In the genomic region with DNA sequence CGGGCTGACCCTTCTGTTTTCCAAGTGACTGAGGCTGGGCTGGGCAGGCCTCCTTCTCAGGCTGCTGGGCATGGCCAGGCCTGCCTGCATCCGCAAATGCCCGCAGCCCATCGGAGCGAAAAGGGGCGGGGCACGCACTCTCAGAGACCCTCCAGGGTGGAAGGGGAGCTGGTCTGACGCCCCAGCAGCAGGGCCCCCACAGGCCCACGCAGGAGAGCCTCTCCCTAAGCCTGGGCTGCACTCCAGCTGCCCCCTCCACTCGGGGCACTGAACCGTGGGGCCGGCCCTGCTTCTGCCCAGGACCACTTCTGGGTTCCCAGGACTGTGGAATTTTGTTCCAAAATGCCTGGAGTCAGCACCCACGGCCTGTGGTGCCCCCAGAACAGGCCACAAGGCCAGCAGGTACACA, we compare ENCODE assay signal across 11 cellular contexts. TPM values are rescaled to one million over a fixed set of nuclear protein-coding genes. Genes with fewer than 3 reads are reported as not detected.
DNase-seq lines count a peak whose midpoint lies in the region; ATAC-seq, FAIRE-seq and TF ChIP-seq lines count a peak whose summit lies in the region.
"Had no signal": no experiment of that assay in that cellular context is flagged by ENCODE, and none has a peak within 500 bp of the region (broad histone marks: within the 10 kb centered on the region; RNA-seq: fewer than 3 reads in every experiment).

No MANE protein-coding gene starts in this region.

- peak; percentile 48 for DNase-seq in DMS79 (lab: John Stamatoyannopoulos, UW)
- no peak for DNase-seq in body of pancreas
- no peak for DNase-seq in left colon
- DNase-seq in small intestine: no peak
- DNase-seq in stimulated activated CD4-positive, alpha-beta T cell treated with anti-CD3 and anti-CD28 coated beads, Interleukin-4, amount 100 ng/mL, for 4 hours: no peak
- DNase-seq in NCI-H2227 treated with DMSO at 0.1 percent for 48 hours (lab: John Stamatoyannopoulos, UW): no peak
- DNase-seq in NCI-H526 treated with DMSO at 0.1 percent for 48 hours (lab: John Stamatoyannopoulos, UW): no peak
- DNase-seq in DMS114 treated with DMSO at 0.1 percent for 48 hours (lab: John Stamatoyannopoulos, UW; ENCODE audit: unreplicated experiment): no peak
- DNase-seq: hypothalamus, SIG-M5 had no signal

- 16 to 33% methylated on average over 1 to 13 of the region's 13 CpGs for WGBS in body of pancreas, 2 donors
- WGBS in small intestine, 3 donors: 17 to 65% (median 38%) methylated on average over 8 to 13 of the region's 13 CpGs

- H3K4me3 ChIP-seq in body of pancreas (peak overlapping the region; percentile 6 to 8), small intestine (ENCODE audit: low read depth in 1 of 2, low read length in 2 of 2) (peak overlapping the region in 1 of 2 donors; percentile 45)

- no peaks in the 10 kb centered on the region for H3K27me3 ChIP-seq in body of pancreas
- H3K27me3 ChIP-seq in small intestine (ENCODE audit: control insufficient read depth in 2 of 2, insufficient read depth in 2 of 2, low read length in 2 of 2): no peaks in the 10 kb centered on the region

- no peak for TF ChIP-seq POLR2A in body of pancreas (IDR thresholded peaks at IDR 0.05)

- no peaks in the 10 kb centered on the region for H3K36me3 ChIP-seq in body of pancreas (replicated peaks in 1 of 2; ENCODE audit: insufficient read depth in 1 of 2, low read depth in 2 of 2)
- H3K36me3 ChIP-seq in small intestine (ENCODE audit: control insufficient read depth in 2 of 2, insufficient read depth in 2 of 2, low read length in 2 of 2): peaks cover 0 to 2% of the 10 kb centered on the region in 2 donors

- peak in 1 of 7 experiments; percentile 24 for TF ChIP-seq CTCF in body of pancreas (IDR thresholded peaks at IDR 0.05)

- intact Hi-C loops in body of pancreas (cut with DNase I): no loop called here
- intact Hi-C loops in left colon (cut with DNase I, micrococcal nuclease): no loop called here

- H3K9me3 ChIP-seq in body of pancreas (no peaks in the 10 kb centered on the region), small intestine (ENCODE audit: control insufficient read depth, low read depth) (no peaks in the 10 kb centered on the region)

- H3K27ac ChIP-seq in body of pancreas: peak overlapping the region; percentile 71 to 89 (median 84)
- H3K27ac ChIP-seq in small intestine (ENCODE audit: low read depth in 1 of 2, low read length in 1 of 2): peak overlapping the region; percentile 93 to 99
- H3K27ac ChIP-seq: VCaP had no signal

- no peak for FAIRE-seq in small intestine (lab: Jason Lieb, UNC)

- peak; percentile 8 for ATAC-seq in body of pancreas
- ATAC-seq in left colon: peak; percentile 21

- H3K4me1 ChIP-seq in body of pancreas (peaks cover 23% of the 10 kb centered on the region), small intestine (ENCODE audit: control insufficient read depth in 2 of 2, insufficient read depth in 1 of 2, low read depth in 1 of 2, low read length in 1 of 2) (peaks cover 0 to 2% of the 10 kb centered on the region in 2 donors)

RNA-seq across cellular contexts. Expression of gene ADAP1, which starts 9.3 kb away (rescaled TPM):
- total RNA-seq in body of pancreas (10 to 100 TPM; 19.7 to 19.8 TPM), left colon (100 to 1,000 TPM; 147 to 166 TPM)
- 100 to 1,000 TPM in 2 of 3 donors, 10 to 100 TPM in 1; 69.2 to 113 (median 102) TPM for polyA plus RNA-seq in small intestine

RNA-seq across cellular contexts. Expression of gene COX19, which starts 30.2 kb away (rescaled TPM):
- total RNA-seq in body of pancreas (10 to 100 TPM in 1 of 2 donors, 1 to 10 TPM in 1; 9.6 to 25.1 TPM), left colon (10 to 100 TPM; 13.5 to 15.2 TPM)
- 10 to 100 TPM in 1 of 3 donors, 1 to 10 TPM in 2; 8.9 to 10.6 (median 8.9) TPM for polyA plus RNA-seq in small intestine

RNA-seq across cellular contexts. Expression of gene CYP2W1, which starts 37.8 kb away (rescaled TPM):
- total RNA-seq in body of pancreas (not detected), left colon (1 to 10 TPM; 1.2 to 3.6 TPM)
- polyA plus RNA-seq in small intestine: 1 to 10 TPM in 1 of 3 donors, under 1 TPM in 2; 0.81 to 1.4 (median 0.89) TPM

Comparison
In these comparisons a context has a peak if more than half of its experiments do, and no peak if none do; other contexts are left out.
1. RNA of gene ADAP1, which starts 9.3 kb away (total RNA-seq): 147 to 166 TPM in left colon; 19.7 to 19.8 TPM in body of pancreas; every median in the first group is over 4 times any median in the second.